25 cellular contexts compared by ENCODE assay signal in the genomic region with DNA sequence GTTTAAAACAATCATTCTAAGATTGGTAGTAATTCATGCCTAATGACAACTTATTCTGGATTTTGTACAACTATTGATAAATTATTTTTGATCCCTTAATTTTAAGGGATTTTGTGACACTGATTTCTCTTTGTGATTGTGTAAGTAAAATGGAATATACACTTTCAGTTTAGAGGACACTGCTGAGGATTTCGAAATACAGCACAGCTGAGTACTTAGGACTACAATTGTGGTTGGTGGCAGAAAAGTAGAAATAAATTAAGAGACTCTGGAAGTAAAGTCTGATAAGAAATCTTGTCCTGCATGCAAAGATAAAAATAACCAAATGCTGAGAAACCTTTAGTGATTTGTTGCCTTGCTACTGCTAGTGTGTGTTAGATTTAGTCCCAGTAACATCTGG. TPM values are rescaled to one million over a fixed set of nuclear protein-coding genes. Genes with fewer than 3 reads are reported as not detected.
DNase-seq lines count a peak whose midpoint lies in the region; ATAC-seq, FAIRE-seq and TF ChIP-seq lines count a peak whose summit lies in the region.
"Had no signal": no experiment of that assay in that cellular context is flagged by ENCODE, and none has a peak within 500 bp of the region (broad histone marks: within the 10 kb centered on the region; RNA-seq: fewer than 3 reads in every experiment).

No MANE protein-coding gene starts in this region.

- DNase-seq in GM23338 (ENCODE audit: low spot score): no peak
- peak; percentile 7 to 14 for DNase-seq in cardiac fibroblast (ENCODE audit: low read depth in 2 of 2)
- DNase-seq in HepG2 (ENCODE audit: low spot score): peak; percentile 4
- no peak for DNase-seq in body of pancreas
- DNase-seq: activated CD4-positive, alpha-beta T cell treated with anti-CD3 and anti-CD28 coated beads for 36 hours; activated naive CD4-positive, alpha-beta T cell treated with anti-CD3 and anti-CD28 coated beads for 36 hours; activated T-cell treated with anti-CD3 and anti-CD28 coated beads, Interleukin-2, amount 50 U/mL, for 72 hours; anterior cingulate cortex; BE2C; Caco-2; central memory CD4-positive, alpha-beta T cell; NCI-H2171 treated with DMSO at 0.1 percent for 48 hours; NCI-H82; SIG-M5; spleen; stimulated activated CD4-positive, alpha-beta T cell treated with anti-CD3 and anti-CD28 coated beads, Interleukin-4, amount 100 ng/mL, for 24 hours; stimulated activated naive CD8-positive, alpha-beta T cell treated with anti-CD3 and anti-CD28 coated beads, Interleukin-15, Interleukin-2, amounts not matched to agents 100 U/mL and 50 U/mL, for 24 hours; T-cell; thyroid gland had no signal

- TF ChIP-seq EP300 in HepG2 (IDR thresholded peaks at IDR 0.05; ENCODE audit: low read depth in 2 of 2, low read length in 2 of 2) (no peak), HepG2 (CRISPR knock-in tag; IDR thresholded peaks at IDR 0.05; ENCODE audit: borderline replicate concordance) (no peak)

- H3K9me2 ChIP-seq in GM23338 (ENCODE audit: insufficient read depth): no peaks in the 10 kb centered on the region

- H3K36me3 Mint-ChIP-seq in GM23338 (ENCODE audit: low read depth): no peaks in the 10 kb centered on the region
- H3K36me3 Mint-ChIP-seq: T-cell had no signal

- H3K4me1 ChIP-seq in GM23338 (ENCODE audit: insufficient read depth) (no peaks in the 10 kb centered on the region), KMS-11 (ENCODE audit: low read depth, poor library complexity, severe bottlenecking) (peaks cover 22% of the 10 kb centered on the region), HepG2 (ENCODE audit: insufficient read depth, low read length) (no peaks in the 10 kb centered on the region), body of pancreas (no peaks in the 10 kb centered on the region)
- H3K4me1 ChIP-seq: BE2C, Caco-2, thyroid gland had no signal

- TF ChIP-seq POLR2A in HepG2 (IDR thresholded peaks at IDR 0.05; ENCODE audit: insufficient read depth in 1 of 2, low read depth in 2 of 2, low read length in 2 of 2) (no peak), body of pancreas (IDR thresholded peaks at IDR 0.05) (no peak)

- no peak overlapping the region for H3K4me3 ChIP-seq in GM23338
- H3K4me3 ChIP-seq in KMS-11 (IDR thresholded peaks at IDR 0.05; ENCODE audit: insufficient read depth, low read depth, low read length): no peak overlapping the region
- H3K4me3 ChIP-seq in cardiac fibroblast (replicated peaks in 1 of 2; ENCODE audit: low read depth in 2 of 2, low read length in 2 of 2): no peak overlapping the region
- no peak overlapping the region for H3K4me3 ChIP-seq in HepG2 (replicated peaks in 1 of 3; ENCODE audit: insufficient read depth in 1 of 3, low read depth in 2 of 3, low read length in 3 of 3)
- H3K4me3 ChIP-seq in body of pancreas: no peak overlapping the region
- H3K4me3 ChIP-seq: spleen, thyroid gland had no signal

- CTCF ChIA-PET in HepG2 (lab: Yijun Ruan, JAX; ENCODE audit: low intra/inter-chr PET ratio, low total read pairs): interaction anchor here (3.3 kb wide), 1 partner anchor 431 kb away, joined by 57 read pairs; no protein-coding TSS in a partner anchor

- no peak for TF ChIP-seq RAD21 in HepG2 (CRISPR knock-in tag; IDR thresholded peaks at IDR 0.05)

- H3K27me3 ChIP-seq in GM23338 (ENCODE audit: insufficient read depth) (no peaks in the 10 kb centered on the region), KMS-11 (ENCODE audit: insufficient read depth, low read depth) (no peaks in the 10 kb centered on the region), HepG2 (ENCODE audit: control insufficient read depth in 1 of 2, insufficient read depth in 2 of 2, low read length in 2 of 2) (no peaks in the 10 kb centered on the region), body of pancreas (no peaks in the 10 kb centered on the region)
- H3K27me3 ChIP-seq: thyroid gland had no signal

- peak overlapping the region; percentile 67; the same call in 1 of the 2 replicates for H2AFZ ChIP-seq in GM23338
- 0 out of 2 replicates have a peak overlapping the region, but pooled peaks have one; percentile 11 for H2AFZ ChIP-seq in KMS-11 (ENCODE audit: low read depth)
- H2AFZ ChIP-seq in HepG2 (ENCODE audit: low read length): no peak overlapping the region

- no TSS peak for BruUV-seq in HepG2 (replicated peaks; lab: Mats Ljungman, UMichigan)

- no peak overlapping the region for H3K27ac Mint-ChIP-seq in GM23338
- H3K27ac Mint-ChIP-seq: activated CD4-positive, alpha-beta T cell treated with anti-CD3 and anti-CD28 coated beads for 36 hours; activated naive CD4-positive, alpha-beta T cell treated with anti-CD3 and anti-CD28 coated beads for 36 hours; activated T-cell treated with anti-CD3 and anti-CD28 coated beads, Interleukin-2, amount 50 U/mL, for 72 hours; T-cell had no signal

- H3K9ac ChIP-seq in KMS-11 (peak overlapping the region; percentile 35; the same call in 1 of the 2 replicates), HepG2 (ENCODE audit: insufficient read depth, low read depth, low read length) (no peak overlapping the region)

- no peaks in the 10 kb centered on the region for H4K20me1 ChIP-seq in GM23338 (replicated peaks; ENCODE audit: insufficient read depth)
- no peaks in the 10 kb centered on the region for H4K20me1 ChIP-seq in KMS-11 (ENCODE audit: insufficient read depth)
- no peaks in the 10 kb centered on the region for H4K20me1 ChIP-seq in HepG2 (ENCODE audit: insufficient read depth, low read length)

- H3K27ac ChIP-seq in GM23338 (ENCODE audit: low read depth): no peak overlapping the region
- H3K27ac ChIP-seq in KMS-11: peak overlapping the region; percentile 67
- no peak overlapping the region for H3K27ac ChIP-seq in HepG2 (ENCODE audit: extremely low read length, insufficient read depth, low read length)
- H3K27ac ChIP-seq in body of pancreas: no peak overlapping the region
- H3K27ac ChIP-seq: spleen, thyroid gland had no signal

- no peaks in the 10 kb centered on the region for H3K9me3 Mint-ChIP-seq in GM23338
- H3K9me3 Mint-ChIP-seq: activated naive CD4-positive, alpha-beta T cell treated with anti-CD3 and anti-CD28 coated beads for 36 hours; activated T-cell treated with anti-CD3 and anti-CD28 coated beads, Interleukin-2, amount 50 U/mL, for 72 hours; T-cell had no signal

- H3F3A ChIP-seq in GM23338 (replicated peaks; ENCODE audit: low read depth): no peaks in the 10 kb centered on the region

- ATAC-seq in GM23338: no peak
- peak; percentile 42; the same call in 2 of the 3 replicates for ATAC-seq in HepG2
- ATAC-seq in GM21367 (IDR thresholded peaks at IDR 0.05; ENCODE audit: unreplicated experiment): no peak
- no peak for ATAC-seq in GM18861 (IDR thresholded peaks at IDR 0.05; ENCODE audit: unreplicated experiment)
- ATAC-seq in body of pancreas: no peak
- ATAC-seq: activated CD4-positive, alpha-beta T cell treated with anti-CD3 and anti-CD28 coated beads for 36 hours; activated T-cell treated with anti-CD3 and anti-CD28 coated beads, Interleukin-2, amount 50 U/mL, for 72 hours; Panc1; stimulated activated naive CD8-positive, alpha-beta T cell treated with anti-CD3 and anti-CD28 coated beads, Interleukin-15, Interleukin-2, amounts not matched to agents 100 U/mL and 50 U/mL, for 24 hours; T-cell had no signal

- TF ChIP-seq CTCF in GM23338 (conservative IDR thresholded peaks at IDR 0.05; ENCODE audit: low read depth in 2 of 2) (no peak), KMS-11 (conservative IDR thresholded peaks at IDR 0.05; ENCODE audit: low read depth, low read length) (no peak), cardiac fibroblast (IDR thresholded peaks at IDR 0.05; ENCODE audit: low read depth, low read length) (no peak), HepG2 (CRISPR knock-in tag; IDR thresholded peaks at IDR 0.05) (no peak), body of pancreas (IDR thresholded peaks at IDR 0.05) (no peak)

- H3K27me3 Mint-ChIP-seq in GM23338 (ENCODE audit: insufficient read depth, low read depth, poor library complexity): no peaks in the 10 kb centered on the region

- no peaks in the 10 kb centered on the region for H3K36me3 ChIP-seq in GM23338 (ENCODE audit: insufficient read depth)
- no peaks in the 10 kb centered on the region for H3K36me3 ChIP-seq in KMS-11 (ENCODE audit: insufficient read depth)
- no peaks in the 10 kb centered on the region for H3K36me3 ChIP-seq in HepG2 (replicated peaks in 1 of 2; ENCODE audit: control insufficient read depth in 1 of 2, insufficient read depth in 2 of 2, low read length in 2 of 2)
- no peaks in the 10 kb centered on the region for H3K36me3 ChIP-seq in body of pancreas (replicated peaks in 1 of 2; ENCODE audit: insufficient read depth in 1 of 2, low read depth in 2 of 2)
- H3K36me3 ChIP-seq: BE2C, spleen, thyroid gland had no signal

- POLR2A ChIA-PET in HepG2 (lab: Yijun Ruan, JAX): no interaction called here

- FAIRE-seq in HepG2 (lab: Jason Lieb, UNC): no peak
- FAIRE-seq: GM12891, GM19239 had no signal

- H3K79me2 ChIP-seq in GM23338 (replicated peaks; ENCODE audit: insufficient read depth) (no peaks in the 10 kb centered on the region), KMS-11 (ENCODE audit: insufficient read depth, low read depth) (no peaks in the 10 kb centered on the region), HepG2 (ENCODE audit: insufficient read depth, low read length) (no peaks in the 10 kb centered on the region)

- 3% methylated on average over 1 of the region's 1 CpG for WGBS in HepG2 (ENCODE audit: low lambda C conversion rate)
- WGBS in body of pancreas, 2 donors: 26 to 41% methylated on average over 1 of the region's 1 CpG

- in situ Hi-C loops in HepG2 (cut with HindIII; ENCODE audit: extremely low pct_ligation_motif_present, low pct_unique_long_range_greater_than_20kb): loop anchor here (5.0 kb wide), 1 partner anchor 434 kb away; no protein-coding TSS in a partner anchor

- no peaks in the 10 kb centered on the region for H3K4me1 Mint-ChIP-seq in GM23338
- H3K4me1 Mint-ChIP-seq: activated CD4-positive, alpha-beta T cell treated with anti-CD3 and anti-CD28 coated beads for 36 hours; T-cell had no signal

- H3K4me2 ChIP-seq in GM23338 (no peak overlapping the region), KMS-11 (peak overlapping the region; percentile 42), HepG2 (ENCODE audit: low read depth, low read length) (no peak overlapping the region)

- no peaks in the 10 kb centered on the region for H3K9me3 ChIP-seq in HepG2 (ENCODE audit: low read length)
- no peaks in the 10 kb centered on the region for H3K9me3 ChIP-seq in body of pancreas
- H3K9me3 ChIP-seq: BE2C, Caco-2, spleen, thyroid gland had no signal

- intact Hi-C loops in HepG2 (cut with micrococcal nuclease; ENCODE audit: unreplicated experiment) (loop anchor here (1.0 kb wide), 1 partner anchor 430 kb away; no protein-coding TSS in a partner anchor), body of pancreas (cut with DNase I) (loop anchor here (5.0 kb wide), 1 partner anchor 429 kb away; no protein-coding TSS in a partner anchor)

- no peak overlapping the region for H3K4me3 Mint-ChIP-seq in GM23338
- H3K4me3 Mint-ChIP-seq: activated CD4-positive, alpha-beta T cell treated with anti-CD3 and anti-CD28 coated beads for 36 hours; activated naive CD4-positive, alpha-beta T cell treated with anti-CD3 and anti-CD28 coated beads for 36 hours; activated T-cell treated with anti-CD3 and anti-CD28 coated beads, Interleukin-2, amount 50 U/mL, for 72 hours; T-cell had no signal

RNA-seq across cellular contexts. Expression of a gene that starts 40.0 kb away (rescaled TPM):
- total RNA-seq in GM23338 (2014; rRNA removed; shearing (Covaris generic)): 28.3 and 29.6 TPM in 2 replicates
- polyA plus RNA-seq in GM23338 (2016; fragmentation: Nextera tagmentation; extraction: Ambion mirVana) (66.8 and 69.7 TPM in 2 replicates), HepG2 (2011; rRNA removed) (11.7 and 17.6 TPM in 2 replicates)
- total RNA-seq in HepG2 (2016; rRNA removed; fragmentation: Illumina TruSeq; extraction: Trizol) (45.8 and 77.2 TPM in 2 replicates), body of pancreas (10 to 100 TPM in 1 of 2 donors, 1 to 10 TPM in 1; 8.6 to 15.3 TPM)
- total RNA-seq in HepG2 (2016; cell fraction: cytosol; rRNA removed; fragmentation: Illumina TruSeq; extraction: Trizol; ENCODE audit: low read depth): 20.0 and 24.3 TPM in 2 replicates
- 48.2 and 77.6 TPM in 2 replicates for total RNA-seq in HepG2 (2016; cell fraction: insoluble cytoplasmic fraction; rRNA removed; fragmentation: Illumina TruSeq; extraction: Trizol)
- total RNA-seq in HepG2 (2016; cell fraction: membrane; rRNA removed; fragmentation: Illumina TruSeq; extraction: Trizol): 55.2 and 64.7 TPM in 2 replicates
- 23.1 and 25.9 TPM in 2 replicates for total RNA-seq in HepG2 (2016; cell fraction: nucleus; rRNA removed; fragmentation: Illumina TruSeq; extraction: Trizol)
- 7.5 and 11.1 TPM in 2 replicates for polyA plus RNA-seq in HepG2 (2011; cell fraction: cytosol; rRNA removed)
- 5.8 and 6.9 TPM in 2 replicates for polyA plus RNA-seq in HepG2 (2011; cell fraction: nucleus; rRNA removed)
- polyA plus RNA-seq in HepG2 (2012): 18.2 and 30.2 TPM in 2 replicates
- polyA plus RNA-seq in HepG2 (2016; cell fraction: cytosol; fragmentation: Illumina TruSeq; extraction: Trizol; ENCODE audit: low read depth): 45.2 and 48.7 TPM in 2 replicates
- polyA plus RNA-seq in HepG2 (2016; cell fraction: insoluble cytoplasmic fraction; fragmentation: Illumina TruSeq; extraction: Trizol; ENCODE audit: low read depth): 88.2 and 89.8 TPM in 2 replicates
- 62.5 and 75.3 TPM in 2 replicates for polyA plus RNA-seq in HepG2 (2016; cell fraction: membrane; fragmentation: Illumina TruSeq; extraction: Trizol; ENCODE audit: low read depth)
- polyA plus RNA-seq in HepG2 (2016; cell fraction: nucleus; fragmentation: Illumina TruSeq; extraction: Trizol; ENCODE audit: insufficient read depth, low read depth): 41.1 and 43.4 TPM in 2 replicates
- 7.4 and 14.2 TPM in 2 replicates for polyA minus RNA-seq in HepG2 (2011; rRNA and poly(A)+ RNA removed; ENCODE audit: low replicate concordance)
- 8.8 and 10.0 TPM in 2 replicates for polyA minus RNA-seq in HepG2 (2011; cell fraction: cytosol; rRNA and poly(A)+ RNA removed)
- polyA minus RNA-seq in HepG2 (2011; cell fraction: nucleus; rRNA and poly(A)+ RNA removed): 29.8 and 29.9 TPM in 2 replicates

RNA-seq across cellular contexts. Expression of a gene that starts 40.1 kb away (rescaled TPM):
- total RNA-seq in GM23338 (2014; rRNA removed; shearing (Covaris generic)): 45.7 and 57.2 TPM in 2 replicates
- polyA plus RNA-seq in GM23338 (2016; fragmentation: Nextera tagmentation; extraction: Ambion mirVana): 52.9 and 57.8 TPM in 2 replicates
- 115 and 203 TPM in 2 replicates for total RNA-seq in HepG2 (2016; rRNA removed; fragmentation: Illumina TruSeq; extraction: Trizol)
- 11.6 and 13.0 TPM in 2 replicates for total RNA-seq in HepG2 (2016; cell fraction: cytosol; rRNA removed; fragmentation: Illumina TruSeq; extraction: Trizol; ENCODE audit: low read depth)
- total RNA-seq in HepG2 (2016; cell fraction: insoluble cytoplasmic fraction; rRNA removed; fragmentation: Illumina TruSeq; extraction: Trizol): 115 and 198 TPM in 2 replicates
- total RNA-seq in HepG2 (2016; cell fraction: membrane; rRNA removed; fragmentation: Illumina TruSeq; extraction: Trizol): 40.3 and 47.4 TPM in 2 replicates
- 55.8 and 62.4 TPM in 2 replicates for total RNA-seq in HepG2 (2016; cell fraction: nucleus; rRNA removed; fragmentation: Illumina TruSeq; extraction: Trizol)
- 149 and 211 TPM in 2 replicates for polyA plus RNA-seq in HepG2 (2011; rRNA removed)
- 82.6 and 124 TPM in 2 replicates for polyA plus RNA-seq in HepG2 (2011; cell fraction: cytosol; rRNA removed)
- polyA plus RNA-seq in HepG2 (2011; cell fraction: nucleus; rRNA removed): 63.1 and 80.9 TPM in 2 replicates
- polyA plus RNA-seq in HepG2 (2012): 110 and 119 TPM in 2 replicates
- polyA plus RNA-seq in HepG2 (2016; cell fraction: cytosol; fragmentation: Illumina TruSeq; extraction: Trizol; ENCODE audit: low read depth): 11.6 and 11.8 TPM in 2 replicates
- polyA plus RNA-seq in HepG2 (2016; cell fraction: insoluble cytoplasmic fraction; fragmentation: Illumina TruSeq; extraction: Trizol; ENCODE audit: low read depth): 192 and 213 TPM in 2 replicates
- 38.2 and 41.7 TPM in 2 replicates for polyA plus RNA-seq in HepG2 (2016; cell fraction: membrane; fragmentation: Illumina TruSeq; extraction: Trizol; ENCODE audit: low read depth)
- 103 and 104 TPM in 2 replicates for polyA plus RNA-seq in HepG2 (2016; cell fraction: nucleus; fragmentation: Illumina TruSeq; extraction: Trizol; ENCODE audit: insufficient read depth, low read depth)
- polyA minus RNA-seq in HepG2 (2011; rRNA and poly(A)+ RNA removed; ENCODE audit: low replicate concordance): 13.3 and 37.8 TPM in 2 replicates
- 59.3 and 73.9 TPM in 2 replicates for polyA minus RNA-seq in HepG2 (2011; cell fraction: cytosol; rRNA and poly(A)+ RNA removed)
- 51.9 and 74.7 TPM in 2 replicates for polyA minus RNA-seq in HepG2 (2011; cell fraction: nucleus; rRNA and poly(A)+ RNA removed)
- total RNA-seq in body of pancreas: 10 to 100 TPM; 28.7 to 77.0 TPM

Comparison
In these comparisons a context has a peak if more than half of its experiments do, and no peak if none do; other contexts are left out.
1. DNase-seq: peak in cardiac fibroblast (2 of 2) and HepG2 (single experiment); none in GM23338 (single experiment) and body of pancreas (0 of 4).